ENCODE assay signal across 1 cellular context in the genomic region with DNA sequence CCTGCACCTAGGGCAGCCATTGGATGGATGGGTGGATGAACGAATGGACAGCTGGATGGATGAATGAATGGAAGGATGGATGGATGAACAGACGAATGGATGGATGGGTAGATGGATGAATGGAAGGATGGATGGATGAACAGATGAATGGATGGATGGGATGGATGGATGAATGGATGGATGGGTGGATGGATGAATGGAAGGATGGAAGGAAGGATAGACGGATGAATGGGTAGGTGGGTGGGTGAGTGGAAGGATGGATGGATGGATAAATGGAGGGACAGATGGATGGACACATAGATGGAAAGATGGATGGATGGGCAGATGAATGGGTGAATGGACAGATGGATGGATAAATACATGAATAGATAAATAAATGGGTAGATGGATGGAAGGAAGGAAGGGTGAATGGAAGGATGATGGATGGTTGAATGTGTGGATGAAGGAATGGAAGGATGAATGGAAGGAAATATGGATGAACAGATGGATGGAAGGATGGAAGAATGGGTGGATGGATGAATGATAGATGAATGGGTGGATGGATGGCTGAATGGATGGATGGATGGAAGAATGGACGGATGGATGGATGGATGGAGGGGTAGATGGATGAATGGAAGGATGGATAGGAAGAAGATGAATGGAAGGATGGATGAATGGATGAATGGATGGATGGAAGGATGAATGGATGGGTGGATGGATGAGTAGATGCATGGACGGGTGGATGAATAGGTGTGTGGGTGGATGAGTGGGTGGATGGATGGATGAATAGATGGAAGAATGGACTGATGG.
TF ChIP-seq lines count a peak whose summit lies in the region.

No MANE protein-coding gene starts in this region.

TF ChIP-seq in H1, 55 proteins besides CTCF, POLR2A, EP300 and RAD21:
- no peak for TF ChIP-seq BRCA1 (IDR thresholded peaks at IDR 0.05; ENCODE audit: low read depth, low read length)
- TF ChIP-seq HDAC2 (IDR thresholded peaks at IDR 0.05; ENCODE audit: borderline replicate concordance in 1 of 2, low read depth in 2 of 2, low read length in 2 of 2): no peak
- no peak for TF ChIP-seq EZH2 (IDR thresholded peaks at IDR 0.05; ENCODE audit: low read depth, low read length, severe bottlenecking)
